8 cellular contexts compared by ENCODE assay signal in genomic region chr9:113061072-113061850, GRCh38. TPM values are rescaled to one million over a fixed set of nuclear protein-coding genes. Genes with fewer than 3 reads are reported as not detected.
DNase-seq lines count a peak whose midpoint lies in the region; ATAC-seq and TF ChIP-seq lines count a peak whose summit lies in the region.
"Not testable (repeated sequence)": the region's sequence is repeated elsewhere in the genome, so short reads cannot be mapped to it uniquely, and the experiment has no call there.

No MANE protein-coding gene starts in this region.

- not testable (repeated sequence) for H3K27ac Mint-ChIP-seq in mesothelial cell of epicardium

- H3K4me3 Mint-ChIP-seq in mesothelial cell of epicardium = not testable (repeated sequence)

- POLR2A ChIA-PET in A673 (lab: Charles Lee; ENCODE audit: low non-redundant PET) = not testable (repeated sequence)

- not testable (repeated sequence) for H3K9me3 ChIP-seq in A673 (ENCODE audit: low read depth, low read length, poor library complexity, severe bottlenecking); MG63; suprapubic skin
- H3K9me3 ChIP-seq in body of pancreas = peaks cover 0 to 19% (median 0%) of the 10 kb centered on the region in 3 donors
- H3K9me3 ChIP-seq in right atrium auricular region = peaks cover 3 to 37% of the 10 kb centered on the region in 2 donors

- H3K9me3 Mint-ChIP-seq in mesothelial cell of epicardium = not testable (repeated sequence)

- DNase-seq in A673 (ENCODE audit: low spot score) (peak; percentile 41), MG63 (peak; percentile 26), NCI-H82 (lab: John Stamatoyannopoulos, UW) (peak; percentile 70), body of pancreas (peak; percentile 26 to 57 (median 46)), right atrium auricular region (ENCODE audit: low spot score) (peak; percentile 66), mesothelial cell of epicardium (ENCODE audit: low spot score in 2 of 2, unreplicated experiment in 2 of 2) (peak; percentile 20 to 40), suprapubic skin (ENCODE audit: low spot score in 2 of 2) (peak; percentile 89 to 96)
- DNase-seq in activated CD8-positive, alpha-beta memory T cell treated with anti-CD3 and anti-CD28 coated beads, Interleukin-2, amount 50 U/mL, for 48 hours = peak; percentile 56

- TF ChIP-seq POLR2A in body of pancreas (IDR thresholded peaks at IDR 0.05); suprapubic skin (IDR thresholded peaks at IDR 0.05): not testable (repeated sequence)

- WGBS in body of pancreas, 2 donors = 3 to 28% methylated on average over 18 to 24 of the region's 33 CpGs
- WGBS in suprapubic skin = 51% methylated on average over 24 of the region's 33 CpGs

- H3K4me1 Mint-ChIP-seq in mesothelial cell of epicardium = not testable (repeated sequence)

- not testable (repeated sequence) for H3K36me3 ChIP-seq in A673 (ENCODE audit: insufficient read depth, low read length, poor library complexity, severe bottlenecking); MG63; body of pancreas (replicated peaks in 1 of 2; ENCODE audit: insufficient read depth in 1 of 2, low read depth in 2 of 2); right atrium auricular region; suprapubic skin

- H3K27me3 Mint-ChIP-seq in mesothelial cell of epicardium (ENCODE audit: low read depth) = peaks cover 12% of the 10 kb centered on the region

- BruUV-seq in A673 (replicated peaks; lab: Mats Ljungman, UMichigan) = not testable (repeated sequence)

- peaks cover 12% of the 10 kb centered on the region for H3K27me3 ChIP-seq in A673 (replicated peaks; ENCODE audit: insufficient read depth, low read depth, low read length, poor library complexity)
- H3K27me3 ChIP-seq in MG63, body of pancreas, right atrium auricular region: not testable (repeated sequence)
- peaks cover 51% of the 10 kb centered on the region for H3K27me3 ChIP-seq in suprapubic skin

- not testable (repeated sequence) for H3K36me3 Mint-ChIP-seq in mesothelial cell of epicardium

- H3K27ac ChIP-seq in A673 (ENCODE audit: low read depth, low read length, poor library complexity, severe bottlenecking); body of pancreas; right atrium auricular region; suprapubic skin: not testable (repeated sequence)

- H3K4me1 ChIP-seq in A673 (ENCODE audit: insufficient read depth, low read length, poor library complexity, severe bottlenecking); body of pancreas; right atrium auricular region; suprapubic skin: not testable (repeated sequence)

- CTCF ChIA-PET in A673 (lab: Charles Lee) = not testable (repeated sequence)

- not testable (repeated sequence) for ATAC-seq in body of pancreas

- H3K4me3 ChIP-seq in A673 (ENCODE audit: low read depth, low read length, poor library complexity, severe bottlenecking); MG63; body of pancreas; right atrium auricular region; suprapubic skin: not testable (repeated sequence)

- intact Hi-C loops in A673 (cut with micrococcal nuclease; ENCODE audit: unreplicated experiment); body of pancreas (cut with DNase I): not testable (repeated sequence)

- not testable (repeated sequence) for TF ChIP-seq CTCF in A673 (conservative IDR thresholded peaks at IDR 0.05; ENCODE audit: low read depth, low read length); body of pancreas (IDR thresholded peaks at IDR 0.05); right atrium auricular region (IDR thresholded peaks at IDR 0.05); mesothelial cell of epicardium (IDR thresholded peaks at IDR 0.05; ENCODE audit: unreplicated experiment); suprapubic skin (IDR thresholded peaks at IDR 0.05)

- TF ChIP-seq EP300 in suprapubic skin (IDR thresholded peaks at IDR 0.05) = not testable (repeated sequence)

RNA-seq across cellular contexts. Expression of gene ZFP37, which starts 4.7 kb away (rescaled TPM):
- total RNA-seq in A673 (2021) (5.4 TPM in 2 replicates), body of pancreas (1 to 10 TPM in 1 of 2 donors, under 1 TPM in 1; 0.33 to 4.4 TPM), right atrium auricular region (1 to 10 TPM; 1.0 to 2.2 TPM), mesothelial cell of epicardium (8.2 to 9.3 TPM (median 8.9 TPM) in 3 replicates), suprapubic skin (1 to 10 TPM; 1.1 to 3.7 (median 1.4) TPM)
- total RNA-seq in MG63 (2014; rRNA removed; shearing (Covaris generic); ENCODE audit: low replicate concordance) = 0.62 and 2.2 TPM in 2 replicates

RNA-seq across cellular contexts. Expression of gene ZNF883, which starts 49.3 kb away (rescaled TPM):
- total RNA-seq in A673 (2021) = 3.9 and 4.0 TPM in 2 replicates
- total RNA-seq in MG63 (2014; rRNA removed; shearing (Covaris generic); ENCODE audit: low replicate concordance) = 0.13 TPM in 1 of 2 replicates, not detected in the other
- 1 to 10 TPM in 1 of 2 donors, not detected in 1; 2.6 TPM for total RNA-seq in body of pancreas
- 1 to 10 TPM; 3.8 to 4.1 TPM for total RNA-seq in right atrium auricular region
- total RNA-seq in mesothelial cell of epicardium = 8.6 to 11.5 TPM (median 11.2 TPM) in 3 replicates
- 1 to 10 TPM in 1 of 4 donors, under 1 TPM in 2, not detected in 1; 0.31 to 2.9 (median 0.97) TPM for total RNA-seq in suprapubic skin

Comparison
In these comparisons a context has a peak if more than half of its experiments do, and no peak if none do; other contexts are left out.
1. DNase-seq: peak in every context shown above with its lines; median percentile 92 in suprapubic skin; 70 in NCI-H82; 66 in right atrium auricular region; 56 in activated CD8-positive, alpha-beta memory T cell treated with anti-CD3 and anti-CD28 coated beads, Interleukin-2, amount 50 U/mL, for 48 hours; 46 in body of pancreas; 41 in A673; 30 in mesothelial cell of epicardium; 26 in MG63.